In the genomic region with DNA sequence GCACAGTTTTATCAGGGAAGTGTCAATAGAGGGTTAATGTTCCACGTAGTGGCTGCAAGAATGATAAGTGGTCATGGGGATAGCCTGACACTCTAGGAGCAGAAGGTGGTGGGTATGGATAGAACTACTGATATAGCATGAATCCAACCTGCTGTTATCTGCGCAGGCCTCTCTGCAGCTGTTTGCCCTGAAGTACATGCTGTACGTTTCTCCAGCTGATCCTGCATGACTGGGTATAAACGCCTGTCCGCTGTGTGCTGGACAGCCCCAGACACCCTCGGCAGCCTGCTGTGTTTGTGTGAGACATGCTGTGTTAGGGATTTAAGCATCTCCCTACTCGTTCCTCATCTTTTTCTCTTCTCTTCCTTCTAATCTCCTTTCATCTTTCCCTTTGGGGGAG, we compare ENCODE assay signal across 12 cellular contexts.
DNase-seq lines count a peak whose midpoint lies in the region; ATAC-seq, FAIRE-seq and TF ChIP-seq lines count a peak whose summit lies in the region.
"Had no signal": no experiment of that assay in that cellular context is flagged by ENCODE, and none has a peak within 500 bp of the region (broad histone marks: within the 10 kb centered on the region; RNA-seq: fewer than 3 reads in every experiment).

No MANE protein-coding gene starts in this region.

- H3K9ac ChIP-seq in K562 (ENCODE audit: insufficient read depth in 1 of 2, low read depth in 2 of 2, low read length in 2 of 2): no peak overlapping the region
- H3K9ac ChIP-seq in rectal smooth muscle tissue (ENCODE audit: low read length): no peak overlapping the region
- H3K9ac ChIP-seq: BLaER1 had no signal

- no TSS peak for BruUV-seq in K562 (replicated peaks; lab: Mats Ljungman, UMichigan)

- WGBS in K562 (ENCODE audit: insufficient coverage, low coverage, missing lambda C conversion rate): 0% methylated on average over 7 of the region's 7 CpGs

- H2AFZ ChIP-seq in K562 (ENCODE audit: low read depth, low read length): no peak overlapping the region

- H3K36me3 ChIP-seq in HEK293 (ENCODE audit: control insufficient read depth in 2 of 2, insufficient read depth in 1 of 2, low read length in 2 of 2) (no peaks in the 10 kb centered on the region), K562 (ENCODE audit: control insufficient read depth, insufficient read depth, low read length) (no peaks in the 10 kb centered on the region), rectal smooth muscle tissue (ENCODE audit: control insufficient read depth, insufficient read depth, low read length) (peaks cover 5% of the 10 kb centered on the region)
- H3K36me3 ChIP-seq: thyroid gland had no signal

- POLR2A ChIA-PET in HEK293 (lab: Yijun Ruan, JAX): no interaction called here
- POLR2A ChIA-PET in K562 (lab: Yijun Ruan, JAX): no interaction called here

- FAIRE-seq in K562 (lab: Jason Lieb, UNC) (no peak), GM19239 (lab: Jason Lieb, UNC) (no peak)

- DNase-seq in K562 (ENCODE audit: extremely low read depth in 1 of 4, low spot score in 3 of 4): peak in 1 of 4 experiments; percentile 5
- DNase-seq in left cardiac atrium: peak; percentile 50
- no peak for DNase-seq in NCI-H2227 (lab: John Stamatoyannopoulos, UW; ENCODE audit: unreplicated experiment)
- no peak for DNase-seq in GM19239 (ENCODE audit: insufficient read length, low spot score)
- DNase-seq: endodermal cell, NCI-H1694, thyroid gland had no signal

- no peak for TF ChIP-seq EP300 in K562 (IDR thresholded peaks at IDR 0.05; ENCODE audit: low read length)

- H3K79me2 ChIP-seq in K562 (ENCODE audit: control insufficient read depth, insufficient read depth, low read length): no peaks in the 10 kb centered on the region

- TF ChIP-seq CTCF in HEK293 (tag by site-specific recombination; IDR thresholded peaks at IDR 0.05): no peak
- TF ChIP-seq CTCF in K562 (IDR thresholded peaks at IDR 0.05 in 2 of 3, conservative IDR thresholded peaks at IDR 0.05 in 1 of 3; ENCODE audit: insufficient read depth in 2 of 3, low read depth in 1 of 3, low read length in 3 of 3): no peak

- intact Hi-C loops in K562 (cut with micrococcal nuclease): no loop called here
- intact Hi-C loops in left cardiac atrium (cut with DNase I): no loop called here

- H3K4me1 ChIP-seq in HEK293 (ENCODE audit: control insufficient read depth, insufficient read depth, low read length) (no peaks in the 10 kb centered on the region), K562 (replicated peaks in 1 of 2; ENCODE audit: control insufficient read depth in 2 of 2, insufficient read depth in 2 of 2, low read length in 2 of 2) (no peaks in the 10 kb centered on the region), rectal smooth muscle tissue (ENCODE audit: control insufficient read depth, insufficient read depth, low read length) (peaks cover 37% of the 10 kb centered on the region)

- ATAC-seq in K562 (no peak; the same call in 2 of the 3 replicates), left cardiac atrium (peak; percentile 71 to 94), GM18858 (IDR thresholded peaks at IDR 0.05; ENCODE audit: unreplicated experiment) (no peak), HG03097 (IDR thresholded peaks at IDR 0.05; ENCODE audit: low FRiP score, unreplicated experiment) (no peak)

- no peak for TF ChIP-seq RAD21 in K562 (CRISPR knock-in tag; conservative IDR thresholded peaks at IDR 0.05 in 1 of 2, IDR thresholded peaks at IDR 0.05 in 1 of 2)

- no peaks in the 10 kb centered on the region for H4K20me1 ChIP-seq in K562 (replicated peaks; ENCODE audit: control insufficient read depth, insufficient read depth, low read length)
- H4K20me1 ChIP-seq: BLaER1 had no signal

- CTCF ChIA-PET in HEK293 (lab: Yijun Ruan, JAX): no interaction called here
- CTCF ChIA-PET in K562 (lab: Yijun Ruan, JAX; ENCODE audit: low intra/inter-chr PET ratio): no interaction called here

- H3K27ac ChIP-seq in HEK293 (ENCODE audit: extremely low read depth, low read depth, low read length): no peak overlapping the region
- H3K27ac ChIP-seq in K562 (ENCODE audit: extremely low read depth, low read depth, low read length): no peak overlapping the region
- peak overlapping the region; percentile 79 for H3K27ac ChIP-seq in rectal smooth muscle tissue (ENCODE audit: low read depth, low read length)
- H3K27ac ChIP-seq: BLaER1, thyroid gland had no signal

- no peaks in the 10 kb centered on the region for H3K9me1 ChIP-seq in K562 (ENCODE audit: control insufficient read depth, insufficient read depth, low read length)

- H3K9me3 ChIP-seq in HEK293 (ENCODE audit: control insufficient read depth, insufficient read depth, low read depth, low read length) (no peaks in the 10 kb centered on the region), K562 (replicated peaks; ENCODE audit: control insufficient read depth, insufficient read depth, low read depth, low read length) (no peaks in the 10 kb centered on the region)
- H3K9me3 ChIP-seq: BLaER1, thyroid gland had no signal

- no peaks in the 10 kb centered on the region for H3K27me3 ChIP-seq in K562 (ENCODE audit: control insufficient read depth in 2 of 2, insufficient read depth in 2 of 2, low read length in 2 of 2)
- no peaks in the 10 kb centered on the region for H3K27me3 ChIP-seq in rectal smooth muscle tissue (ENCODE audit: control insufficient read depth, insufficient read depth, low read length)
- H3K27me3 ChIP-seq: BLaER1, thyroid gland had no signal

- TF ChIP-seq POLR2A in K562 (conservative IDR thresholded peaks at IDR 0.05): no peak

- H3K4me3 ChIP-seq in HEK293 (ENCODE audit: low read depth, low read length) (no peak overlapping the region), K562 (no peak overlapping the region), rectal smooth muscle tissue (ENCODE audit: low read length) (no peak overlapping the region)
- H3K4me3 ChIP-seq: BLaER1, thyroid gland had no signal

- H3K4me2 ChIP-seq in K562 (ENCODE audit: insufficient read depth, low read length): no peak overlapping the region
- H3K4me2 ChIP-seq: BLaER1 had no signal

- in situ Hi-C loops in K562 (cut with MboI): no loop called here

TF ChIP-seq in HEK293, 187 proteins besides CTCF, POLR2A, EP300 and RAD21 (continues in another document):
- TF ChIP-seq, protein P1, sequence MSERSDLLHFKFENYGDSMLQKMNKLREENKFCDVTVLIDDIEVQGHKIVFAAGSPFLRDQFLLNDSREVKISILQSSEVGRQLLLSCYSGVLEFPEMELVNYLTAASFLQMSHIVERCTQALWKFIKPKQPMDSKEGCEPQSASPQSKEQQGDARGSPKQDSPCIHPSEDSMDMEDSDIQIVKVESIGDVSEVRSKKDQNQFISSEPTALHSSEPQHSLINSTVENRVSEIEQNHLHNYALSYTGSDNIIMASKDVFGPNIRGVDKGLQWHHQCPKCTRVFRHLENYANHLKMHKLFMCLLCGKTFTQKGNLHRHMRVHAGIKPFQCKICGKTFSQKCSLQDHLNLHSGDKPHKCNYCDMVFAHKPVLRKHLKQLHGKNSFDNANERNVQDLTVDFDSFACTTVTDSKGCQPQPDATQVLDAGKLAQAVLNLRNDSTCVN (tag by site-specific recombination; optimal IDR thresholded peaks at IDR 0.05): no peak
- TF ChIP-seq ZIC2 (tag by site-specific recombination; IDR thresholded peaks at IDR 0.05) (peak; percentile 68), SCRT1 (tag by site-specific recombination; IDR thresholded peaks at IDR 0.05; ENCODE audit: borderline replicate concordance) (no peak), ZNF214 (tag by site-specific recombination; IDR thresholded peaks at IDR 0.05; ENCODE audit: borderline replicate concordance) (no peak), ZNF660 (tag by site-specific recombination; IDR thresholded peaks at IDR 0.05) (no peak), SP7 (tag by site-specific recombination; IDR thresholded peaks at IDR 0.05) (no peak), ZBTB1 (tag by site-specific recombination; IDR thresholded peaks at IDR 0.05) (no peak), ZNF571 (tag by site-specific recombination; IDR thresholded peaks at IDR 0.05) (no peak)

TF ChIP-seq in K562, 482 proteins besides CTCF, POLR2A, EP300 and RAD21:
- TF ChIP-seq CBFA2T2 (conservative IDR thresholded peaks at IDR 0.05): peak; percentile 43
- TF ChIP-seq, protein P2, sequence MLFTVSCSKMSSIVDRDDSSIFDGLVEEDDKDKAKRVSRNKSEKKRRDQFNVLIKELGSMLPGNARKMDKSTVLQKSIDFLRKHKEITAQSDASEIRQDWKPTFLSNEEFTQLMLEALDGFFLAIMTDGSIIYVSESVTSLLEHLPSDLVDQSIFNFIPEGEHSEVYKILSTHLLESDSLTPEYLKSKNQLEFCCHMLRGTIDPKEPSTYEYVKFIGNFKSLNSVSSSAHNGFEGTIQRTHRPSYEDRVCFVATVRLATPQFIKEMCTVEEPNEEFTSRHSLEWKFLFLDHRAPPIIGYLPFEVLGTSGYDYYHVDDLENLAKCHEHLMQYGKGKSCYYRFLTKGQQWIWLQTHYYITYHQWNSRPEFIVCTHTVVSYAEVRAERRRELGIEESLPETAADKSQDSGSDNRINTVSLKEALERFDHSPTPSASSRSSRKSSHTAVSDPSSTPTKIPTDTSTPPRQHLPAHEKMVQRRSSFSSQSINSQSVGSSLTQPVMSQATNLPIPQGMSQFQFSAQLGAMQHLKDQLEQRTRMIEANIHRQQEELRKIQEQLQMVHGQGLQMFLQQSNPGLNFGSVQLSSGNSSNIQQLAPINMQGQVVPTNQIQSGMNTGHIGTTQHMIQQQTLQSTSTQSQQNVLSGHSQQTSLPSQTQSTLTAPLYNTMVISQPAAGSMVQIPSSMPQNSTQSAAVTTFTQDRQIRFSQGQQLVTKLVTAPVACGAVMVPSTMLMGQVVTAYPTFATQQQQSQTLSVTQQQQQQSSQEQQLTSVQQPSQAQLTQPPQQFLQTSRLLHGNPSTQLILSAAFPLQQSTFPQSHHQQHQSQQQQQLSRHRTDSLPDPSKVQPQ (CRISPR knock-in tag; IDR thresholded peaks at IDR 0.05; ENCODE audit: borderline replicate concordance): no peak
- TF ChIP-seq TEAD4 (IDR thresholded peaks at IDR 0.05; ENCODE audit: low read length): peak; percentile 10; the same call in 1 of the 2 replicates
- no peak for TF ChIP-seq TEAD4 (CRISPR knock-in tag; IDR thresholded peaks at IDR 0.05; ENCODE audit: borderline replicate concordance)
- peak; percentile 65 for TF ChIP-seq CBFA2T3 (IDR thresholded peaks at IDR 0.05)

Comparison
In these comparisons a context has a peak if more than half of its experiments do, and no peak if none do; other contexts are left out.
1. ATAC-seq: peak in left cardiac atrium (2 of 2); none in K562 (single experiment), GM18858 (single experiment) and HG03097 (single experiment).